Comparison of ENCODE assay signal across 8 cellular contexts in the genomic region with DNA sequence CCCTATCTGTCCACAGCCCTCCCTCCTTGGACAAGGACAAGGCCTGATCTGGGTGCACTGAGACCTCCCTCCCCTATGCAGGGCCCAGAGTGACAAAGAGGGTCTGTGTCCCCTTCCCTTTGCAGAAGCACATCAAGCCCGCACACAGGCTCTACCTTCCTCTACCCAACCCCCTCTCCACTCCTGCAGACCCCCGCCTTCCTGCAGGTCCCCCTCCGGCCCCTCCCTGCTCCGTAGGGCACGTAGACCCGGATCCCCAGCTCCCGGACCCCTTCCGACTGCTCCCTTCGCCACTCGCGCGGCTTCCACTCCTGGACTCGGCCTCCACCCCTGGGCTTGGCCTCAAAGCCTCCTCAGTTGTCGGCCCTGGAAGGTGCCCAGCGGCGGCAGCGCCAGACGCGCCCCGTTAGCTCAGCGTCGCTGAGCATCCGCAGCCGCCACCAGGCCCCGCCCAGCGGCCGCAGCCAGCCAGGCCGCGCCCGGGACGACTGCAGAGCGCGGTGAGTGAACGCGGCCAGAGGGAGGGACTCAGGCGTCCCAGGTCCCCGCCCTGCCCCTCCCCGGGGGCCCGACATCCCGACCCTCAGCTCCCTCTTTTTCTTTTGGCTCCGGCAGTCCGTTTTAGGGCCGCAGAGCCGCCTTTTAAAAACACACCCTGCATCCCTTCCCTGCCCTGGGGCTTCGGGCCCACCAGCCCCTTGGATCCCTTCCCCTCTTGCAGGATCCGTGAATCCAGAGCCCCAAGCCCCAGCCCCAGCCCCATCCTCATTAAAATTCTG. TPM values are rescaled to one million over a fixed set of nuclear protein-coding genes. Genes with fewer than 3 reads are reported as not detected.
DNase-seq lines count a peak whose midpoint lies in the region; ATAC-seq, FAIRE-seq and TF ChIP-seq lines count a peak whose summit lies in the region.

No MANE protein-coding gene starts in this region.

- H3K4me1 ChIP-seq in BE2C (peaks cover 6% of the 10 kb centered on the region), small intestine (ENCODE audit: control insufficient read depth in 2 of 2, insufficient read depth in 1 of 2, low read depth in 1 of 2, low read length in 1 of 2) (peaks cover 0 to 5% of the 10 kb centered on the region in 2 donors)

- intact Hi-C loops in activated B cell treated with CpG ODN at 0.5 μM for 24 hours (cut with micrococcal nuclease), result loop anchor here (2.0 to 5.0 kb wide), 5 partner anchors 13 to 1786 kb away; a partner anchor contains a TSS

- no peaks in the 10 kb centered on the region for H3K27me3 Mint-ChIP-seq in activated B cell treated with CpG ODN at 0.5 μM for 24 hours

- H3K4me3 ChIP-seq in BE2C (ENCODE audit: low read depth, low read length), result peak overlapping the region; percentile 51
- H3K4me3 ChIP-seq in kidney epithelial cell (ENCODE audit: low read depth, low read length), result peak overlapping the region; percentile 50
- H3K4me3 ChIP-seq in small intestine (ENCODE audit: low read depth in 1 of 2, low read length in 2 of 2), result peak overlapping the region in 1 of 2 donors; percentile 2

- CTCF ChIA-PET in activated B cell treated with CpG ODN at 0.5 μM for 24 hours (lab: Charles Lee), result interaction anchor here (1.2 kb wide), 1 partner anchor 16 kb away, joined by 3 read pairs; a partner anchor contains a TSS

- H3K9me3 Mint-ChIP-seq in activated B cell treated with CpG ODN at 0.5 μM for 24 hours, result no peaks in the 10 kb centered on the region

- H3K27me3 ChIP-seq in BE2C (no peaks in the 10 kb centered on the region), kidney epithelial cell (ENCODE audit: control insufficient read depth, insufficient read depth, low read length) (no peaks in the 10 kb centered on the region), small intestine (ENCODE audit: control insufficient read depth in 2 of 2, insufficient read depth in 2 of 2, low read length in 2 of 2) (no peaks in the 10 kb centered on the region)

- H3K36me3 ChIP-seq in BE2C, result no peaks in the 10 kb centered on the region
- H3K36me3 ChIP-seq in kidney epithelial cell (ENCODE audit: control insufficient read depth, insufficient read depth, low read length), result no peaks in the 10 kb centered on the region
- H3K36me3 ChIP-seq in small intestine (ENCODE audit: control insufficient read depth in 2 of 2, insufficient read depth in 2 of 2, low read length in 2 of 2), result no peaks in the 10 kb centered on the region

- TF ChIP-seq CTCF in BE2C (IDR thresholded peaks at IDR 0.05; ENCODE audit: low read depth, low read length) (no peak), activated B cell treated with CpG ODN at 0.5 μM for 24 hours (IDR thresholded peaks at IDR 0.05) (no peak), kidney epithelial cell (IDR thresholded peaks at IDR 0.05; ENCODE audit: insufficient read depth, low read length, poor library complexity, severe bottlenecking) (no peak)

- 2 to 5% (median 3%) methylated on average over 39 to 46 of the region's 46 CpGs for WGBS in small intestine, 3 donors

- DNase-seq in BE2C, result peak; percentile 80
- peak; percentile 65 for DNase-seq in HK-2 (ENCODE audit: unreplicated experiment)
- DNase-seq in activated B cell treated with CpG ODN at 0.5 μM for 24 hours, result peak; percentile 67
- no peak for DNase-seq in kidney epithelial cell (ENCODE audit: low read depth)
- DNase-seq in small intestine, result peak; percentile 62
- DNase-seq in NCI-H1417 treated with DMSO at 0.1 percent for 48 hours (lab: John Stamatoyannopoulos, UW), result no peak
- DNase-seq in NCI-H510A (lab: John Stamatoyannopoulos, UW), result no peak

- H3K27ac ChIP-seq in cingulate gyrus (ENCODE audit: low read depth, low read length) (peak overlapping the region; percentile 100), small intestine (ENCODE audit: low read depth in 1 of 2, low read length in 1 of 2) (peak overlapping the region; percentile 13 to 97)

- POLR2A ChIA-PET in activated B cell treated with CpG ODN at 0.5 μM for 24 hours (lab: Charles Lee), result interaction anchor here (0.7 to 2.0 kb wide), 2 partner anchors 11 to 598 kb away, joined by 4 to 7 read pairs; a partner anchor contains a TSS

- H3K4me1 Mint-ChIP-seq in activated B cell treated with CpG ODN at 0.5 μM for 24 hours, result peaks cover 38% of the 10 kb centered on the region

- H3K4me3 Mint-ChIP-seq in activated B cell treated with CpG ODN at 0.5 μM for 24 hours, result peak overlapping the region; percentile 91

- H3K9me3 ChIP-seq in BE2C, result no peaks in the 10 kb centered on the region
- no peaks in the 10 kb centered on the region for H3K9me3 ChIP-seq in small intestine (ENCODE audit: control insufficient read depth, low read depth)

- peak; percentile 23 for ATAC-seq in activated B cell treated with CpG ODN at 0.5 μM for 24 hours (ENCODE audit: low read depth)

- H3K36me3 Mint-ChIP-seq in activated B cell treated with CpG ODN at 0.5 μM for 24 hours (ENCODE audit: low read depth), result peaks cover under 1% of the 10 kb centered on the region

- FAIRE-seq in small intestine (lab: Jason Lieb, UNC), result no peak

- peak overlapping the region; percentile 93 for H3K27ac Mint-ChIP-seq in activated B cell treated with CpG ODN at 0.5 μM for 24 hours

RNA-seq across cellular contexts. Expression of a gene that starts 1.6 kb away (rescaled TPM):
- 36.7 TPM for polyA plus RNA-seq in BE2C (2012; ENCODE audit: insufficient read depth, insufficient read length, low read depth)
- total RNA-seq in activated B cell treated with CpG ODN at 0.5 μM for 24 hours (10.9 and 12.9 TPM in 2 replicates), kidney epithelial cell (54.0 and 70.0 TPM in 2 replicates)
- polyA plus RNA-seq in small intestine, result 10 to 100 TPM in 1 of 3 donors, 1 to 10 TPM in 2; 2.2 to 41.3 (median 4.3) TPM

RNA-seq across cellular contexts. Expression of a gene that starts 15.9 kb away (rescaled TPM):
- 0.28 TPM for polyA plus RNA-seq in BE2C (2012; ENCODE audit: insufficient read depth, insufficient read length, low read depth)
- total RNA-seq in activated B cell treated with CpG ODN at 0.5 μM for 24 hours (not detected in 2 replicates), kidney epithelial cell (0.13 TPM in 1 of 2 replicates, not detected in the other)
- under 1 TPM in 1 of 3 donors, not detected in 2; 0.07 TPM for polyA plus RNA-seq in small intestine

RNA-seq across cellular contexts. Expression of a gene that starts 42.0 kb away (rescaled TPM):
- not detected for polyA plus RNA-seq in BE2C (2012; ENCODE audit: insufficient read depth, insufficient read length, low read depth)
- total RNA-seq in activated B cell treated with CpG ODN at 0.5 μM for 24 hours, result not detected in 2 replicates
- not detected in 2 replicates for total RNA-seq in kidney epithelial cell
- under 1 TPM in 1 of 3 donors, not detected in 2; 0.09 TPM for polyA plus RNA-seq in small intestine

RNA-seq across cellular contexts. Expression of a gene that starts 43.0 kb away (rescaled TPM):
- 6.7 TPM for polyA plus RNA-seq in BE2C (2012; ENCODE audit: insufficient read depth, insufficient read length, low read depth)
- total RNA-seq in activated B cell treated with CpG ODN at 0.5 μM for 24 hours, result not detected in 2 replicates
- not detected in 2 replicates for total RNA-seq in kidney epithelial cell
- under 1 TPM in 1 of 3 donors, not detected in 2; 0.79 TPM for polyA plus RNA-seq in small intestine

Comparison
In these comparisons a context has a peak if more than half of its experiments do, and no peak if none do; other contexts are left out.
1. DNase-seq: peak in BE2C (single experiment), HK-2 (single experiment), activated B cell treated with CpG ODN at 0.5 μM for 24 hours (single experiment) and small intestine (single experiment); none in kidney epithelial cell (single experiment), NCI-H1417 treated with DMSO at 0.1 percent for 48 hours (single experiment) and NCI-H510A (single experiment).